Comparison of ENCODE assay signal across 33 cellular contexts in the genomic region with DNA sequence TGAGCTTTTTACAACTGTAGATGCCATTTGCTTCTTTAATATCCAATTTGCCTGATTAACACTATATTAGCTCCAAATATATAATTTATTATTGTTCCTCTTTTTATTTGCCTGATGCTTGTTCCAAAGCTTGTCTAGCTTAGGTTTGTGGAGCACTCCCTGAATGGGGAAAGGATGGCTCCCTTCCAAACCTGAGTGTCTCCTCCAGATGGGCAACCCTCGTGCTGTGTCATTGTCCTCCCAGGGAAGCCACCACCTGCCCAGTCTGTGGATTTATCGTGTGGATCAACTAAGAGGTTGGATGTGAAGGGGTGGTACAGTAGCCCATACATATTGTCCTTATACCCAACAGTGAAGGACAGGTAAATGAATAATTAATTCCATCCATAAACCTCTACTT.
"Had no signal": no experiment of that assay in that cellular context is flagged by ENCODE, and none has a peak within 500 bp of the region (broad histone marks: within the 10 kb centered on the region; RNA-seq: fewer than 3 reads in every experiment).

No MANE protein-coding gene starts in this region.

- H3K9ac ChIP-seq: parathyroid adenoma had no signal

- H3K27ac Mint-ChIP-seq: activated B cell treated with CpG ODN at 0.5 μM for 24 hours; activated CD4-positive, alpha-beta T cell treated with anti-CD3 and anti-CD28 coated beads for 36 hours; activated CD8-positive, alpha-beta memory T cell treated with anti-CD3 and anti-CD28 coated beads, Interleukin-2, amount 10 ng/mL, durations not matched to agents 7 days and 5 days; activated CD8-positive, alpha-beta T cell treated with anti-CD3 and anti-CD28 coated beads, Interleukin-2, amount 10 ng/mL, durations not matched to agents 7 days and 5 days; activated naive CD8-positive, alpha-beta T cell treated with anti-CD3 and anti-CD28 coated beads for 36 hours; activated T-cell treated with anti-CD3 and anti-CD28 coated beads, Interleukin-2, amount 50 U/mL, for 72 hours; dendritic cell treated with granulocyte-macrophage colony-stimulating factor and Interleukin-4, amounts not matched to agents 40 ng/mL and 50 ng/mL, for 4 days; naive thymus-derived CD8-positive, alpha-beta T cell; stimulated activated memory B cell treated with anti-CD40 and anti-IgM and Interleukin-4, amounts not matched to agents 10 μg/mL and 1 μg/mL and 100 μg/mL, for 72 hours; stimulated activated naive CD8-positive, alpha-beta T cell treated with anti-CD3 and anti-CD28 coated beads, Interleukin-15, amount 100 ng/mL, for 72 hours had no signal

- H3K9me3 Mint-ChIP-seq: dendritic cell treated with granulocyte-macrophage colony-stimulating factor and Interleukin-4, amounts not matched to agents 40 ng/mL and 50 ng/mL, for 4 days had no signal

- DNase-seq: activated B cell treated with CpG ODN at 0.5 μM for 24 hours; activated CD4-positive, alpha-beta T cell treated with anti-CD3 and anti-CD28 coated beads for 36 hours; activated CD8-positive, alpha-beta memory T cell treated with anti-CD3 and anti-CD28 coated beads, Interleukin-2, amount 10 ng/mL, durations not matched to agents 7 days and 5 days; activated CD8-positive, alpha-beta T cell treated with anti-CD3 and anti-CD28 coated beads, Interleukin-2, amount 10 ng/mL, durations not matched to agents 7 days and 5 days; activated effector memory CD4-positive, alpha-beta T cell treated with Interleukin-2 at 50 U/mL for 16 hours; activated naive CD4-positive, alpha-beta T cell treated with Interleukin-2 at 50 U/mL for 16 hours; activated naive CD8-positive, alpha-beta T cell treated with anti-CD3 and anti-CD28 coated beads for 36 hours; activated T-cell treated with anti-CD3 and anti-CD28 coated beads, Interleukin-2, amount 50 U/mL, for 72 hours; adrenal gland; aorta; body of pancreas; cerebellar nuclear complex; esophagus squamous epithelium; foreskin melanocyte; left lung; lower lobe of right lung; mesenchymal stem cell; naive thymus-derived CD8-positive, alpha-beta T cell; nucleus accumbens; psoas muscle; sigmoid colon; small intestine; stimulated activated CD4-positive, alpha-beta T cell treated with anti-CD3 and anti-CD28 coated beads, Interleukin-1b, Interleukin-23, amount 100 ng/mL, for 48 hours; stimulated activated CD4-positive, alpha-beta T cell treated with anti-CD3 and anti-CD28 coated beads, Interleukin-4, amount 100 ng/mL, for 4 hours; stimulated activated CD8-positive, alpha-beta memory T cell treated with anti-CD3 and anti-CD28 coated beads, Interleukin-4, amount 100 ng/mL, for 48 hours; stimulated activated naive CD8-positive, alpha-beta T cell treated with anti-CD3 and anti-CD28 coated beads, Interleukin-15, amount 100 ng/mL, for 72 hours; T-helper 2 cell; thyroid gland; upper lobe of right lung had no signal

- H3K36me3 Mint-ChIP-seq: activated CD8-positive, alpha-beta memory T cell treated with anti-CD3 and anti-CD28 coated beads, Interleukin-2, amount 10 ng/mL, durations not matched to agents 7 days and 5 days; activated naive CD8-positive, alpha-beta T cell treated with anti-CD3 and anti-CD28 coated beads for 36 hours; stimulated activated memory B cell treated with anti-CD40 and anti-IgM and Interleukin-4, amounts not matched to agents 10 μg/mL and 1 μg/mL and 100 μg/mL, for 72 hours had no signal

- H3K4me1 ChIP-seq: adrenal gland, body of pancreas, esophagus squamous epithelium, left lung, lower lobe of right lung, parathyroid adenoma, psoas muscle, sigmoid colon, thyroid gland, upper lobe of right lung had no signal

- H3K27me3 ChIP-seq: adrenal gland, body of pancreas, esophagus squamous epithelium, left lung, sigmoid colon, thyroid gland, upper lobe of right lung had no signal

- H3K4me3 Mint-ChIP-seq: activated B cell treated with CpG ODN at 0.5 μM for 24 hours; activated CD4-positive, alpha-beta T cell treated with anti-CD3 and anti-CD28 coated beads for 36 hours; activated CD8-positive, alpha-beta memory T cell treated with anti-CD3 and anti-CD28 coated beads, Interleukin-2, amount 10 ng/mL, durations not matched to agents 7 days and 5 days; activated CD8-positive, alpha-beta T cell treated with anti-CD3 and anti-CD28 coated beads, Interleukin-2, amount 10 ng/mL, durations not matched to agents 7 days and 5 days; activated naive CD8-positive, alpha-beta T cell treated with anti-CD3 and anti-CD28 coated beads for 36 hours; activated T-cell treated with anti-CD3 and anti-CD28 coated beads, Interleukin-2, amount 50 U/mL, for 72 hours; dendritic cell treated with granulocyte-macrophage colony-stimulating factor and Interleukin-4, amounts not matched to agents 40 ng/mL and 50 ng/mL, for 4 days; naive thymus-derived CD8-positive, alpha-beta T cell; neural crest cell; stimulated activated memory B cell treated with anti-CD40 and anti-IgM and Interleukin-4, amounts not matched to agents 10 μg/mL and 1 μg/mL and 100 μg/mL, for 72 hours; stimulated activated naive CD8-positive, alpha-beta T cell treated with anti-CD3 and anti-CD28 coated beads, Interleukin-15, amount 100 ng/mL, for 72 hours had no signal

- FAIRE-seq: small intestine had no signal

- H3K27me3 Mint-ChIP-seq: activated B cell treated with CpG ODN at 0.5 μM for 24 hours; activated CD8-positive, alpha-beta memory T cell treated with anti-CD3 and anti-CD28 coated beads, Interleukin-2, amount 10 ng/mL, durations not matched to agents 7 days and 5 days; dendritic cell treated with granulocyte-macrophage colony-stimulating factor and Interleukin-4, amounts not matched to agents 40 ng/mL and 50 ng/mL, for 4 days had no signal

- H3K4me3 ChIP-seq: adrenal gland, body of pancreas, esophagus squamous epithelium, left lung, lower lobe of right lung, psoas muscle, sigmoid colon, thyroid gland, upper lobe of right lung had no signal

- H3K36me3 ChIP-seq: adrenal gland, esophagus squamous epithelium, left lung, lower lobe of right lung, sigmoid colon, thyroid gland, upper lobe of right lung had no signal

- H3K9me3 ChIP-seq: adrenal gland, body of pancreas, esophagus squamous epithelium, left lung, lower lobe of right lung, psoas muscle, thyroid gland, upper lobe of right lung had no signal

- H3K4me1 Mint-ChIP-seq: activated B cell treated with CpG ODN at 0.5 μM for 24 hours; activated CD4-positive, alpha-beta T cell treated with anti-CD3 and anti-CD28 coated beads for 36 hours; activated CD8-positive, alpha-beta memory T cell treated with anti-CD3 and anti-CD28 coated beads, Interleukin-2, amount 10 ng/mL, durations not matched to agents 7 days and 5 days; activated naive CD8-positive, alpha-beta T cell treated with anti-CD3 and anti-CD28 coated beads for 36 hours; naive thymus-derived CD8-positive, alpha-beta T cell; neural crest cell; stimulated activated memory B cell treated with anti-CD40 and anti-IgM and Interleukin-4, amounts not matched to agents 10 μg/mL and 1 μg/mL and 100 μg/mL, for 72 hours; stimulated activated naive CD8-positive, alpha-beta T cell treated with anti-CD3 and anti-CD28 coated beads, Interleukin-15, amount 100 ng/mL, for 72 hours had no signal

- H3K27ac ChIP-seq: adrenal gland, body of pancreas, esophagus squamous epithelium, left lung, lower lobe of right lung, parathyroid adenoma, psoas muscle, sigmoid colon, thyroid gland, upper lobe of right lung had no signal
